Comparison of ENCODE assay signal across 27 cellular contexts in genomic region chr13:101972191-101972590, GRCh38.
"Had no signal": no experiment of that assay in that cellular context is flagged by ENCODE, and none has a peak within 500 bp of the region (broad histone marks: within the 10 kb centered on the region; RNA-seq: fewer than 3 reads in every experiment).

No MANE protein-coding gene starts in this region.

- FAIRE-seq: colon, endometrium, endothelial cell of umbilical vein, frontal cortex had no signal

- H3K4me1 ChIP-seq: colonic mucosa, foreskin keratinocyte, gastroesophageal sphincter had no signal

- H3K27me3 ChIP-seq: colonic mucosa, esophagus muscularis mucosa, esophagus squamous epithelium, foreskin keratinocyte, gastrocnemius medialis, gastroesophageal sphincter, heart right ventricle had no signal

- H3K27ac ChIP-seq: colonic mucosa, coronary artery, dorsolateral prefrontal cortex, epithelial cell of prostate, esophagus muscularis mucosa, esophagus squamous epithelium, foreskin keratinocyte, gastrocnemius medialis, gastroesophageal sphincter, heart right ventricle had no signal

- ATAC-seq: effector memory CD8-positive, alpha-beta T cell; esophagus mucosa; foreskin keratinocyte; gastrocnemius medialis; gastroesophageal sphincter; heart right ventricle had no signal

- DNase-seq: colonic mucosa; cortex of kidney; dermis blood vessel endothelial cell; dorsolateral prefrontal cortex; effector CD4-positive, alpha-beta T cell; effector CD8-positive, alpha-beta T cell; effector memory CD4-positive, alpha-beta T cell; effector memory CD8-positive, alpha-beta T cell; endodermal cell; erythroblast; esophagus squamous epithelium; foreskin fibroblast; foreskin keratinocyte; foreskin melanocyte; gastrocnemius medialis; glutamatergic neuron; head of caudate nucleus; heart right ventricle had no signal

- H3K4me3 ChIP-seq: colonic mucosa, coronary artery, dorsolateral prefrontal cortex, esophagus muscularis mucosa, esophagus squamous epithelium, gastrocnemius medialis, gastroesophageal sphincter, heart right ventricle had no signal

- H3K36me3 ChIP-seq: colonic mucosa, esophagus muscularis mucosa, esophagus squamous epithelium, gastrocnemius medialis, gastroesophageal sphincter, heart right ventricle had no signal

- H3K9me3 ChIP-seq: colonic mucosa, esophagus muscularis mucosa, esophagus squamous epithelium, gastrocnemius medialis, gastroesophageal sphincter, heart right ventricle had no signal
